12 cellular contexts compared by ENCODE assay signal in the genomic region with DNA sequence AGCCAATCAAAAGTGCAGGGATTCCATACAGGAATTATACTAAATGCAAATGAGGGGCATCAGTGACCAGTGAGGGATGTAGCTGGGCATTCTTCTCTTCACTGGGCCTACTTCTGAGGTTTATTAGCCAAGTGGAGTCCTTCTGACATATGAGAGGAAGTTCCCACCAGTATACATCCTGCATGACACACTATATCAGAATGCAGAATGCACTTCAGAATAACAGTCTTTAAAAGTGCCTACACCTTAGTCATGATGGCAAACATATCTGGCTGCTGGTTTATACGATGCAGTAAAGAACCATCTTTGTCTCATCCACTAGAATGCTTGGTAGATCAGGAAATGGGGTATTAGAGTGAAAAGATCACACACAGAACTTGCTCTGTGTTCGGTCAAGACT.
DNase-seq lines count a peak whose midpoint lies in the region; ATAC-seq and TF ChIP-seq lines count a peak whose summit lies in the region.
"Had no signal": no experiment of that assay in that cellular context is flagged by ENCODE, and none has a peak within 500 bp of the region (broad histone marks: within the 10 kb centered on the region; RNA-seq: fewer than 3 reads in every experiment).

No MANE protein-coding gene starts in this region.

- ATAC-seq in RWPE2 (ENCODE audit: low read depth), result peak; percentile 97
- no peak for ATAC-seq in HG02798 (IDR thresholded peaks at IDR 0.05; ENCODE audit: poor library complexity, unreplicated experiment)
- ATAC-seq in GM21423 (IDR thresholded peaks at IDR 0.05; ENCODE audit: unreplicated experiment), result no peak

- peak overlapping the region; percentile 39 for H3K27ac ChIP-seq in RWPE2 (ENCODE audit: poor library complexity, severe bottlenecking)

- no peak overlapping the region for H3K27ac Mint-ChIP-seq in glutamatergic neuron (ENCODE audit: unreplicated experiment)
- H3K27ac Mint-ChIP-seq: activated naive CD8-positive, alpha-beta T cell treated with anti-CD3 and anti-CD28 coated beads, Interleukin-2, amount 10 ng/mL, durations not matched to agents 7 days and 5 days had no signal

- no peak overlapping the region for H3K4me3 ChIP-seq in RWPE2 (ENCODE audit: severe bottlenecking)

- peaks cover 6% of the 10 kb centered on the region; the same call in 1 of the 2 replicates for H3K36me3 ChIP-seq in RWPE2 (ENCODE audit: low read depth)

- peaks cover 21% of the 10 kb centered on the region for H3K4me1 Mint-ChIP-seq in glutamatergic neuron (ENCODE audit: low read depth, unreplicated experiment)
- H3K4me1 Mint-ChIP-seq: activated naive CD8-positive, alpha-beta T cell treated with anti-CD3 and anti-CD28 coated beads, Interleukin-2, amount 10 ng/mL, durations not matched to agents 7 days and 5 days had no signal

- no peak for TF ChIP-seq CTCF in RWPE2 (IDR thresholded peaks at IDR 0.05; ENCODE audit: poor library complexity, severe bottlenecking)
- TF ChIP-seq CTCF in glutamatergic neuron (IDR thresholded peaks at IDR 0.05; ENCODE audit: partially characterized antibody, unreplicated experiment), result no peak

- H3K9me3 ChIP-seq in RWPE2 (ENCODE audit: severe bottlenecking), result no peaks in the 10 kb centered on the region

- peaks cover 17% of the 10 kb centered on the region for H3K9me3 Mint-ChIP-seq in glutamatergic neuron (ENCODE audit: unreplicated experiment)

- H3K27me3 Mint-ChIP-seq in glutamatergic neuron (ENCODE audit: unreplicated experiment), result peaks cover 6% of the 10 kb centered on the region
- H3K27me3 Mint-ChIP-seq: activated naive CD8-positive, alpha-beta T cell treated with anti-CD3 and anti-CD28 coated beads, Interleukin-2, amount 10 ng/mL, durations not matched to agents 7 days and 5 days had no signal

- no peaks in the 10 kb centered on the region for H3K36me3 Mint-ChIP-seq in glutamatergic neuron (ENCODE audit: unreplicated experiment)
- H3K36me3 Mint-ChIP-seq: activated naive CD8-positive, alpha-beta T cell treated with anti-CD3 and anti-CD28 coated beads, Interleukin-2, amount 10 ng/mL, durations not matched to agents 7 days and 5 days had no signal

- H3K4me3 Mint-ChIP-seq in glutamatergic neuron (ENCODE audit: unreplicated experiment), result no peak overlapping the region
- H3K4me3 Mint-ChIP-seq: activated naive CD8-positive, alpha-beta T cell treated with anti-CD3 and anti-CD28 coated beads, Interleukin-2, amount 10 ng/mL, durations not matched to agents 7 days and 5 days had no signal

- peaks cover 11% of the 10 kb centered on the region for H3K4me1 ChIP-seq in RWPE2 (ENCODE audit: insufficient read depth, poor library complexity, severe bottlenecking)

- no peaks in the 10 kb centered on the region for H3K27me3 ChIP-seq in RWPE2 (ENCODE audit: insufficient read depth, poor library complexity, severe bottlenecking)

- DNase-seq in GM04504 (ENCODE audit: low read depth), result peak; percentile 19
- no peak for DNase-seq in RWPE2 (ENCODE audit: low spot score)
- DNase-seq in fibroblast of peridontal ligament (ENCODE audit: extremely low read depth), result peak; percentile 45
- peak; percentile 32 for DNase-seq in superior temporal gyrus (ENCODE audit: extremely low spot score)
- no peak for DNase-seq in glutamatergic neuron
- DNase-seq: activated naive CD8-positive, alpha-beta T cell treated with anti-CD3 and anti-CD28 coated beads, Interleukin-2, amount 10 ng/mL, durations not matched to agents 7 days and 5 days; DMS153; midbrain; MM.1S; stimulated activated CD4-positive, alpha-beta T cell treated with anti-CD3 and anti-CD28 coated beads, Interleukin-4, amount 100 ng/mL, for 4 hours had no signal

Comparison
In these comparisons a context has a peak if more than half of its experiments do, and no peak if none do; other contexts are left out.
1. DNase-seq: peak in GM04504 (single experiment), fibroblast of peridontal ligament (single experiment) and superior temporal gyrus (single experiment); none in RWPE2 (single experiment) and glutamatergic neuron (single experiment).